Comparison of ENCODE assay signal across 8 cellular contexts in genomic region chr12:47838286-47838931, GRCh38. TPM values are rescaled to one million over a fixed set of nuclear protein-coding genes. Genes with fewer than 3 reads are reported as not detected.
A peak's percentile ranks its signal among the peaks of the same experiment; 100 is the strongest.
DNase-seq lines count a peak whose midpoint lies in the region; ATAC-seq, FAIRE-seq and TF ChIP-seq lines count a peak whose summit lies in the region.

No MANE protein-coding gene starts in this region.

- H4K20me1 ChIP-seq in OCI-LY7 (ENCODE audit: insufficient read depth, low read length) (no peaks in the 10 kb centered on the region), HepG2 (ENCODE audit: insufficient read depth, low read length) (no peaks in the 10 kb centered on the region)

- in situ Hi-C loops in HepG2 (cut with HindIII; ENCODE audit: extremely low pct_ligation_motif_present, low pct_unique_long_range_greater_than_20kb): loop anchor here (5.0 kb wide), 2 partner anchors 51 to 121 kb away; no protein-coding TSS in a partner anchor

- no peak overlapping the region; the same call in 1 of the 2 replicates for H2AFZ ChIP-seq in OCI-LY7 (ENCODE audit: low read length)
- H2AFZ ChIP-seq in HepG2 (ENCODE audit: low read length): no peak overlapping the region

- H3K4me1 ChIP-seq in OCI-LY7 (ENCODE audit: insufficient read depth, low read length, poor library complexity, severe bottlenecking) (peaks cover 51% of the 10 kb centered on the region), HepG2 (ENCODE audit: insufficient read depth, low read length) (no peaks in the 10 kb centered on the region; the same call in 1 of the 2 replicates), vagina (peaks cover 8% of the 10 kb centered on the region)
- H3K4me1 ChIP-seq in effector memory CD4-positive, alpha-beta T cell (ENCODE audit: control insufficient read depth, insufficient read depth, low read length, poor library complexity, severe bottlenecking): peaks cover 22% of the 10 kb centered on the region

- intact Hi-C loops in Right ventricle myocardium inferior (cut with DNase I): loop anchor here (2.0 kb wide), 1 partner anchor 188 kb away; no protein-coding TSS in a partner anchor
- intact Hi-C loops in cardiac septum (cut with DNase I): loop anchor here (2.0 to 5.0 kb wide), 2 partner anchors 60 to 186 kb away; no protein-coding TSS in a partner anchor
- intact Hi-C loops in OCI-LY7 (cut with micrococcal nuclease; ENCODE audit: unreplicated experiment): loop anchor here (1.0 to 5.0 kb wide), 3 partner anchors 96 to 186 kb away; no protein-coding TSS in a partner anchor
- intact Hi-C loops in HepG2 (cut with micrococcal nuclease; ENCODE audit: unreplicated experiment): loop anchor here (1.0 kb wide), 3 partner anchors 59 to 123 kb away; no protein-coding TSS in a partner anchor
- intact Hi-C loops in vagina (cut with DNase I): loop anchor here (5.0 to 10.0 kb wide), 2 partner anchors 36 to 124 kb away; no protein-coding TSS in a partner anchor

- H3K9ac ChIP-seq in HepG2 (ENCODE audit: insufficient read depth, low read depth, low read length): no peak overlapping the region

- ATAC-seq in Right ventricle myocardium inferior: peak; percentile 49
- peak; percentile 78 for ATAC-seq in HepG2

- WGBS in HepG2 (ENCODE audit: low lambda C conversion rate): 31% methylated on average over 9 of the region's 10 CpGs

- DNase-seq in Right ventricle myocardium inferior (ENCODE audit: missing footprints) (no peak), cardiac septum (ENCODE audit: low spot score) (no peak), OCI-LY7 (ENCODE audit: low spot score) (peak; percentile 67), cardiac fibroblast (ENCODE audit: low read depth in 2 of 2) (peak; percentile 54 to 60), HepG2 (ENCODE audit: low spot score) (peak; percentile 26), vagina (ENCODE audit: extremely low spot score in 2 of 2) (no peak), GF-D8 (lab: John Stamatoyannopoulos, UW) (no peak)
- no peak for DNase-seq in effector memory CD4-positive, alpha-beta T cell

- no peak overlapping the region for H3K4me3 ChIP-seq in OCI-LY7 (ENCODE audit: low read depth, low read length, poor library complexity, severe bottlenecking)
- H3K4me3 ChIP-seq in cardiac fibroblast (replicated peaks in 1 of 2; ENCODE audit: low read depth in 2 of 2, low read length in 2 of 2): no peak overlapping the region
- no peak overlapping the region for H3K4me3 ChIP-seq in HepG2 (replicated peaks in 1 of 3; ENCODE audit: insufficient read depth in 1 of 3, low read depth in 2 of 3, low read length in 3 of 3)
- no peak overlapping the region for H3K4me3 ChIP-seq in vagina
- no peak overlapping the region for H3K4me3 ChIP-seq in effector memory CD4-positive, alpha-beta T cell (ENCODE audit: insufficient read depth, low read depth, low read length, poor library complexity, severe bottlenecking)

- no peak for TF ChIP-seq RAD21 in HepG2 (CRISPR knock-in tag; IDR thresholded peaks at IDR 0.05)

- no peaks in the 10 kb centered on the region for H3K79me2 ChIP-seq in OCI-LY7 (ENCODE audit: insufficient read depth, low read depth, low read length)
- no peaks in the 10 kb centered on the region for H3K79me2 ChIP-seq in HepG2 (ENCODE audit: insufficient read depth, low read length)

- no peak overlapping the region for H3K27ac ChIP-seq in OCI-LY7 (ENCODE audit: low read depth, low read length, poor library complexity, severe bottlenecking)
- H3K27ac ChIP-seq in HepG2 (ENCODE audit: extremely low read length, insufficient read depth, low read length): no peak overlapping the region
- H3K27ac ChIP-seq in vagina: no peak overlapping the region
- H3K27ac ChIP-seq in effector memory CD4-positive, alpha-beta T cell (ENCODE audit: insufficient read depth, low read length, poor library complexity, severe bottlenecking): no peak overlapping the region

- no peak for FAIRE-seq in HepG2 (lab: Jason Lieb, UNC)

- H3K36me3 ChIP-seq in OCI-LY7 (ENCODE audit: insufficient read depth, low read length) (no peaks in the 10 kb centered on the region), HepG2 (replicated peaks in 1 of 2; ENCODE audit: control insufficient read depth in 1 of 2, insufficient read depth in 2 of 2, low read length in 2 of 2) (no peaks in the 10 kb centered on the region), vagina (no peaks in the 10 kb centered on the region)
- no peaks in the 10 kb centered on the region for H3K36me3 ChIP-seq in effector memory CD4-positive, alpha-beta T cell (ENCODE audit: control insufficient read depth, insufficient read depth, low read length)

- TF ChIP-seq POLR2A in HepG2 (IDR thresholded peaks at IDR 0.05; ENCODE audit: insufficient read depth in 1 of 2, low read depth in 2 of 2, low read length in 2 of 2) (no peak), vagina (IDR thresholded peaks at IDR 0.05) (no peak)

- peaks cover 4 to 11% of the 10 kb centered on the region in 2 experiments; a peak in 3 of 5 replicates for H3K27me3 ChIP-seq in HepG2 (ENCODE audit: control insufficient read depth in 1 of 2, insufficient read depth in 2 of 2, low read length in 2 of 2)
- H3K27me3 ChIP-seq in vagina: no peaks in the 10 kb centered on the region
- H3K27me3 ChIP-seq in effector memory CD4-positive, alpha-beta T cell (replicated peaks; ENCODE audit: control insufficient read depth, insufficient read depth, low read length, poor library complexity, severe bottlenecking): no peaks in the 10 kb centered on the region

- CTCF ChIA-PET in OCI-LY7 (lab: Charles Lee; ENCODE audit: unreplicated experiment): interaction anchor here (0.6 to 10.0 kb wide), 9 partner anchors 9 to 96 kb away, joined by 3 to 133 read pairs (median 13); no protein-coding TSS in a partner anchor
- CTCF ChIA-PET in HepG2 (lab: Yijun Ruan, JAX; ENCODE audit: low intra/inter-chr PET ratio, low total read pairs): interaction anchor here (0.7 to 2.9 kb wide), 10 partner anchors 14 to 123 kb away, joined by 3 to 33 read pairs (median 5); partner anchors contain the start of gene RAPGEF3

- no peaks in the 10 kb centered on the region for H3K9me2 ChIP-seq in OCI-LY7 (ENCODE audit: insufficient read depth, low read length)

- H3K4me2 ChIP-seq in OCI-LY7 (ENCODE audit: low read length) (no peak overlapping the region), HepG2 (ENCODE audit: low read depth, low read length) (no peak overlapping the region)

- TF ChIP-seq EP300 in HepG2 (IDR thresholded peaks at IDR 0.05; ENCODE audit: low read depth in 2 of 2, low read length in 2 of 2): no peak
- no peak for TF ChIP-seq EP300 in HepG2 (CRISPR knock-in tag; IDR thresholded peaks at IDR 0.05; ENCODE audit: borderline replicate concordance)

- POLR2A ChIA-PET in OCI-LY7 (lab: Charles Lee): interaction anchor here (0.9 to 14.2 kb wide), 6 partner anchors 9 to 96 kb away, joined by 3 to 342 read pairs (median 6); partner anchors contain the start of gene HDAC7
- POLR2A ChIA-PET in HepG2 (lab: Yijun Ruan, JAX): interaction anchor here (1.0 to 1.5 kb wide), 3 partner anchors 12 to 21 kb away, joined by 3 to 7 read pairs (median 5); no protein-coding TSS in a partner anchor

- H3K9me3 ChIP-seq in OCI-LY7 (ENCODE audit: low read length) (no peaks in the 10 kb centered on the region), HepG2 (ENCODE audit: low read length) (no peaks in the 10 kb centered on the region), vagina (no peaks in the 10 kb centered on the region)
- H3K9me3 ChIP-seq in effector memory CD4-positive, alpha-beta T cell (ENCODE audit: control insufficient read depth, low read length): no peaks in the 10 kb centered on the region

- TF ChIP-seq CTCF in OCI-LY7 (conservative IDR thresholded peaks at IDR 0.05; ENCODE audit: low read length) (peak; percentile 81), cardiac fibroblast (IDR thresholded peaks at IDR 0.05; ENCODE audit: low read depth, low read length) (peak; percentile 48), HepG2 (CRISPR knock-in tag; IDR thresholded peaks at IDR 0.05) (peak; percentile 55), vagina (IDR thresholded peaks at IDR 0.05) (peak in 2 of 3 experiments; percentile 32 to 61)

- no TSS peak for BruUV-seq in OCI-LY7 (replicated peaks; lab: Mats Ljungman, UMichigan)
- BruUV-seq in HepG2 (replicated peaks; lab: Mats Ljungman, UMichigan): no TSS peak

TF ChIP-seq in HepG2, 621 proteins besides CTCF, POLR2A, EP300 and RAD21:
- TF ChIP-seq STAG1 (CRISPR knock-in tag; IDR thresholded peaks at IDR 0.05) (peak; percentile 65), SMC3 (IDR thresholded peaks at IDR 0.05; ENCODE audit: low read length) (peak; percentile 42; the same call in 1 of the 2 replicates), ZNF577 (CRISPR knock-in tag; IDR thresholded peaks at IDR 0.05; ENCODE audit: borderline replicate concordance, low read depth) (no peak), NFKB2 (CRISPR knock-in tag; IDR thresholded peaks at IDR 0.05; ENCODE audit: borderline replicate concordance) (no peak)

RNA-seq across cellular contexts. Expression of gene HDAC7, which starts 18.7 kb away (rescaled TPM):
- 38.8 TPM for total RNA-seq in Right ventricle myocardium inferior
- 62.7 TPM for total RNA-seq in cardiac septum
- 38.4 and 45.9 TPM in 2 replicates for total RNA-seq in OCI-LY7 (2014; rRNA removed; shearing (Covaris generic))
- 130 and 131 TPM in 2 replicates for total RNA-seq in OCI-LY7 (2022)
- total RNA-seq in HepG2 (2016; rRNA removed; fragmentation: Illumina TruSeq; extraction: Trizol): 3.7 and 4.6 TPM in 2 replicates
- 1.5 and 2.7 TPM in 2 replicates for total RNA-seq in HepG2 (2016; cell fraction: cytosol; rRNA removed; fragmentation: Illumina TruSeq; extraction: Trizol; ENCODE audit: low read depth)
- total RNA-seq in HepG2 (2016; cell fraction: insoluble cytoplasmic fraction; rRNA removed; fragmentation: Illumina TruSeq; extraction: Trizol): 3.3 and 5.0 TPM in 2 replicates
- 4.5 and 5.3 TPM in 2 replicates for total RNA-seq in HepG2 (2016; cell fraction: membrane; rRNA removed; fragmentation: Illumina TruSeq; extraction: Trizol)
- total RNA-seq in HepG2 (2016; cell fraction: nucleus; rRNA removed; fragmentation: Illumina TruSeq; extraction: Trizol): 5.2 and 5.6 TPM in 2 replicates
- polyA plus RNA-seq in HepG2 (2011; rRNA removed): 8.5 and 10.8 TPM in 2 replicates
- 3.4 and 5.9 TPM in 2 replicates for polyA plus RNA-seq in HepG2 (2011; cell fraction: cytosol; rRNA removed)
- 44.6 and 61.9 TPM in 2 replicates for polyA plus RNA-seq in HepG2 (2011; cell fraction: nucleus; rRNA removed)
- polyA plus RNA-seq in HepG2 (2012): 3.9 and 6.2 TPM in 2 replicates
- polyA plus RNA-seq in HepG2 (2016; cell fraction: cytosol; fragmentation: Illumina TruSeq; extraction: Trizol; ENCODE audit: low read depth): 1.6 and 1.8 TPM in 2 replicates
- 7.3 and 8.0 TPM in 2 replicates for polyA plus RNA-seq in HepG2 (2016; cell fraction: insoluble cytoplasmic fraction; fragmentation: Illumina TruSeq; extraction: Trizol; ENCODE audit: low read depth)
- 5.0 and 6.0 TPM in 2 replicates for polyA plus RNA-seq in HepG2 (2016; cell fraction: membrane; fragmentation: Illumina TruSeq; extraction: Trizol; ENCODE audit: low read depth)
- polyA plus RNA-seq in HepG2 (2016; cell fraction: nucleus; fragmentation: Illumina TruSeq; extraction: Trizol; ENCODE audit: insufficient read depth, low read depth): 15.8 and 16.2 TPM in 2 replicates
- 11.8 and 35.8 TPM in 2 replicates for polyA minus RNA-seq in HepG2 (2011; rRNA and poly(A)+ RNA removed; ENCODE audit: low replicate concordance)
- polyA minus RNA-seq in HepG2 (2011; cell fraction: cytosol; rRNA and poly(A)+ RNA removed): 2.3 and 4.6 TPM in 2 replicates
- polyA minus RNA-seq in HepG2 (2011; cell fraction: nucleus; rRNA and poly(A)+ RNA removed): 6.8 and 9.5 TPM in 2 replicates
- total RNA-seq in vagina: 67.0 TPM

Comparison
In these comparisons a context has a peak if more than half of its experiments do, and no peak if none do; other contexts are left out.
1. DNase-seq: peak in OCI-LY7 (single experiment), cardiac fibroblast (2 of 2) and HepG2 (single experiment); none in Right ventricle myocardium inferior (single experiment), cardiac septum (single experiment), vagina (0 of 2), GF-D8 (single experiment) and effector memory CD4-positive, alpha-beta T cell (0 of 3).
2. Peak in every context shown above with its lines, with median percentiles within 50 percentile points of each other: CTCF ChIP-seq.